9 cellular contexts compared by ENCODE assay signal in genomic region chr4:139901516-139902327, GRCh38.
A peak's percentile ranks its signal among the peaks of the same experiment; 100 is the strongest.
DNase-seq lines count a peak whose midpoint lies in the region; ATAC-seq and TF ChIP-seq lines count a peak whose summit lies in the region.
"Had no signal": no experiment of that assay in that cellular context is flagged by ENCODE, and none has a peak within 500 bp of the region (broad histone marks: within the 10 kb centered on the region; RNA-seq: fewer than 3 reads in every experiment).

No MANE protein-coding gene starts in this region.

- peak; percentile 17 for DNase-seq in NCI-H2196 (lab: John Stamatoyannopoulos, UW; ENCODE audit: unreplicated experiment)
- no peak for DNase-seq in NCI-H2196 treated with DMSO at 0.1 percent for 48 hours (lab: John Stamatoyannopoulos, UW; ENCODE audit: unreplicated experiment)
- DNase-seq in astrocyte of the spinal cord (ENCODE audit: low read depth, low spot score) = peak; percentile 61
- no peak for DNase-seq in lower lobe of right lung
- no peak for DNase-seq in tibial nerve (ENCODE audit: low spot score in 2 of 2)
- DNase-seq in activated CD4-positive, CD25-positive, alpha-beta regulatory T cell (lab: John Stamatoyannopoulos, UW) = no peak

- intact Hi-C loops in lower lobe of right lung (cut with DNase I) = no loop called here

- H3K27me3 ChIP-seq in lower lobe of right lung (ENCODE audit: low read depth) (no peaks in the 10 kb centered on the region), tibial nerve (no peaks in the 10 kb centered on the region)
- H3K27me3 ChIP-seq: BLaER1 treated with 17β-estradiol and CSF1 and Interleukin-3, amounts not matched to agents 10 nM and 100 nM had no signal

- TF ChIP-seq CTCF in astrocyte of the spinal cord (IDR thresholded peaks at IDR 0.05; ENCODE audit: low read depth, low read length) = no peak
- TF ChIP-seq CTCF in lower lobe of right lung (IDR thresholded peaks at IDR 0.05) = no peak
- no peak for TF ChIP-seq CTCF in tibial nerve (IDR thresholded peaks at IDR 0.05)

- ATAC-seq in lower lobe of right lung (peak; percentile 27 to 39), HG03442 (IDR thresholded peaks at IDR 0.05; ENCODE audit: unreplicated experiment) (no peak), GM18520 (IDR thresholded peaks at IDR 0.05; ENCODE audit: unreplicated experiment) (no peak)

- 18 to 22% methylated on average over 17 of the region's 17 CpGs for WGBS in tibial nerve, 2 donors

- H3K4me3 ChIP-seq in astrocyte of the spinal cord (ENCODE audit: low read depth, low read length) (peak overlapping the region; percentile 50), lower lobe of right lung (peak overlapping the region; percentile 34), tibial nerve (peak overlapping the region; percentile 9 to 48 (median 35))
- H3K4me3 ChIP-seq: BLaER1 treated with 17β-estradiol and CSF1 and Interleukin-3, amounts not matched to agents 10 nM and 100 nM had no signal

- H3K4me1 ChIP-seq in lower lobe of right lung = peaks cover 26% of the 10 kb centered on the region
- peaks cover 0 to 48% (median 2%) of the 10 kb centered on the region in 4 donors for H3K4me1 ChIP-seq in tibial nerve

- H3K27ac ChIP-seq in lower lobe of right lung (peak overlapping the region; percentile 68), tibial nerve (peak overlapping the region; percentile 17 to 84 (median 61))
- H3K27ac ChIP-seq: BLaER1 treated with 17β-estradiol and CSF1 and Interleukin-3, amounts not matched to agents 10 nM and 100 nM had no signal

- TF ChIP-seq POLR2A in tibial nerve (IDR thresholded peaks at IDR 0.05) = no peak

- no peaks in the 10 kb centered on the region for H3K36me3 ChIP-seq in lower lobe of right lung
- H3K36me3 ChIP-seq in tibial nerve = no peaks in the 10 kb centered on the region

- in situ Hi-C loops in astrocyte of the spinal cord (cut with HindIII; ENCODE audit: low sequenced_read_pairs) = no loop called here

- H3K9me3 ChIP-seq in lower lobe of right lung = no peaks in the 10 kb centered on the region
- H3K9me3 ChIP-seq in tibial nerve = no peaks in the 10 kb centered on the region

- TF ChIP-seq EP300 in tibial nerve (IDR thresholded peaks at IDR 0.05) = no peak

Comparison
In these comparisons a context has a peak if more than half of its experiments do, and no peak if none do; other contexts are left out.
1. DNase-seq: peak in NCI-H2196 (single experiment) and astrocyte of the spinal cord (single experiment); none in NCI-H2196 treated with DMSO at 0.1 percent for 48 hours (single experiment), lower lobe of right lung (single experiment), tibial nerve (0 of 2) and activated CD4-positive, CD25-positive, alpha-beta regulatory T cell (0 of 4).
2. ATAC-seq: peak in lower lobe of right lung (2 of 2); none in HG03442 (single experiment) and GM18520 (single experiment).
3. Peak in every context shown above with its lines, with median percentiles within 50 percentile points of each other: H3K4me3 ChIP-seq.